8 cellular contexts compared by ENCODE assay signal in the genomic region with DNA sequence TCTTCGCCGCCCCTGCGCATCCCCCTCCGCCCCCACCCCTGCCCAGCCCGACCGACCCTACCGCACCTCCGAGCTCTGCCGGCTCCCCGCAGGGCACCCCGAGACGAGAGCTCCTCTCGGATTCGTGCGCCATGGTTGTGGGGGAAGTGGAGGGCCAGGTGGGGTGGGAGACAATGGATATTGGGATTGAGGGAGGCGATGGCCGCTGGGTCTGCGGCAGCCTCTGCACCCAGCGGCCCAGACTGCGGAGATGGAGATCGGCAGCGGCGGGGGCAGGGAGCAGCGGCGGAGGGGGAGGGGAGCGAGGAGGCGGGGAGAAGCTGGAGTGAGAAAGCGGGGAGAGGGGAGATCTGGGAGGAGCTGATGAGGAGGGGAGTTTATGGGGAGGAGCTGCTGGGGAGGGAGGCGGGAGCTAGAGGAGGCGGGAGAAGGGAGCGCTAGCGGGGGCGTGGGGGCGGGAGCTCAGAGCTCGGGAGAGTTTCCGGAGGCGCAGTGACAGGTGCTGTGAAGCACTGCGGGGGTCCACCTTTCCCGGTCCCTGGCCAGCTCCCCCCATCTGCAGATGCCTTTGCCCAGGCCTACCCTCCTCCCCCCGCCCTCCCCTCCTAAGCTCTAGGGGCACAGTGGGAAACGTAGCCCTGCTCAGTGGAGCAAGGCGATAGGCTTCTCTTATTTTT. TPM values are rescaled to one million over a fixed set of nuclear protein-coding genes. Genes with fewer than 3 reads are reported as not detected.
DNase-seq lines count a peak whose midpoint lies in the region; ATAC-seq, FAIRE-seq and TF ChIP-seq lines count a peak whose summit lies in the region.

A gene (minus strand): TSS at position 352 of the 677 bp plus-strand sequence. CDS start 219 bp downstream, at position 133.

- H3K4me2 ChIP-seq in K562 (ENCODE audit: insufficient read depth, low read length): peak within 1 kb of the TSS; percentile 76

- FAIRE-seq in K562 (lab: Jason Lieb, UNC): peak; percentile 79

- POLR2A ChIA-PET in K562 (lab: Yijun Ruan, JAX): interaction anchor here (0.9 to 3.5 kb wide), 4 partner anchors 9 to 70 kb away, joined by 3 to 39 read pairs (median 4); a partner anchor contains a TSS

- peak; percentile 74 for TF ChIP-seq POLR2A in K562 (conservative IDR thresholded peaks at IDR 0.05)
- peak in 1 of 2 donors; percentile 10 for TF ChIP-seq POLR2A in sigmoid colon (IDR thresholded peaks at IDR 0.05)

- intact Hi-C loops in K562 (cut with micrococcal nuclease) (loop anchor here (2.0 kb wide), 1 partner anchor 15 kb away; a partner anchor contains a TSS), sigmoid colon (cut with DNase I) (loop anchor here (2.0 kb wide), 1 partner anchor 15 kb away; a partner anchor contains a TSS)

- H3K4me1 ChIP-seq in K562 (replicated peaks in 1 of 2; ENCODE audit: control insufficient read depth in 2 of 2, insufficient read depth in 2 of 2, low read length in 2 of 2): peaks cover 34 to 38% of the 10 kb centered on the region in 2 experiments
- H3K4me1 ChIP-seq in sigmoid colon: peaks cover 0 to 18% (median 14%) of the 10 kb centered on the region in 4 donors

- H3K9me1 ChIP-seq in K562 (ENCODE audit: control insufficient read depth, insufficient read depth, low read length): no peaks in the 10 kb centered on the region

- in situ Hi-C loops in K562 (cut with MboI): no loop called here

- WGBS in K562 (ENCODE audit: insufficient coverage, low coverage, missing lambda C conversion rate): 0% methylated on average over 1 of the region's 42 CpGs
- WGBS in sigmoid colon, 2 donors: 1% methylated on average over 42 of the region's 42 CpGs

- TF ChIP-seq EP300 in K562 (IDR thresholded peaks at IDR 0.05; ENCODE audit: low read length): no peak
- TF ChIP-seq EP300 in sigmoid colon (IDR thresholded peaks at IDR 0.05): no peak

- no peaks in the 10 kb centered on the region for H3K36me3 ChIP-seq in GM06990 (ENCODE audit: control insufficient read depth, insufficient read depth, low read length)
- H3K36me3 ChIP-seq in K562 (ENCODE audit: control insufficient read depth, insufficient read depth, low read length): peaks cover 28% of the 10 kb centered on the region; the same call in 2 of the 3 replicates
- peaks cover 0 to 9% (median 0%) of the 10 kb centered on the region in 4 donors for H3K36me3 ChIP-seq in sigmoid colon

- BruUV-seq in K562 (replicated peaks; lab: Mats Ljungman, UMichigan): no TSS peak

- no peaks in the 10 kb centered on the region for H3K27me3 ChIP-seq in GM06990 (replicated peaks; ENCODE audit: control insufficient read depth, insufficient read depth, low read length)
- no peaks in the 10 kb centered on the region for H3K27me3 ChIP-seq in K562 (ENCODE audit: control insufficient read depth in 2 of 2, insufficient read depth in 2 of 2, low read length in 2 of 2)
- no peaks in the 10 kb centered on the region for H3K27me3 ChIP-seq in sigmoid colon

- ATAC-seq in K562: peak; percentile 90
- no peak for ATAC-seq in HG03135 (IDR thresholded peaks at IDR 0.05; ENCODE audit: unreplicated experiment)

- no peak for TF ChIP-seq RAD21 in K562 (CRISPR knock-in tag; conservative IDR thresholded peaks at IDR 0.05 in 1 of 2, IDR thresholded peaks at IDR 0.05 in 1 of 2)

- TF ChIP-seq CTCF in GM06990 (IDR thresholded peaks at IDR 0.05; ENCODE audit: insufficient read depth, low read length, poor library complexity, severe bottlenecking): no peak
- TF ChIP-seq CTCF in K562 (IDR thresholded peaks at IDR 0.05 in 2 of 3, conservative IDR thresholded peaks at IDR 0.05 in 1 of 3; ENCODE audit: insufficient read depth in 2 of 3, low read depth in 1 of 3, low read length in 3 of 3): no peak
- no peak for TF ChIP-seq CTCF in sigmoid colon (IDR thresholded peaks at IDR 0.05)

- peaks cover 22% of the 10 kb centered on the region for H3K79me2 ChIP-seq in K562 (ENCODE audit: control insufficient read depth, insufficient read depth, low read length)

- H3K9ac ChIP-seq in K562 (ENCODE audit: insufficient read depth in 1 of 2, low read depth in 2 of 2, low read length in 2 of 2): peak within 1 kb of the TSS; percentile 65 to 91

- CTCF ChIA-PET in K562 (lab: Yijun Ruan, JAX; ENCODE audit: low intra/inter-chr PET ratio): no interaction called here

- no peaks in the 10 kb centered on the region for H3K9me3 ChIP-seq in K562 (replicated peaks; ENCODE audit: control insufficient read depth, insufficient read depth, low read depth, low read length)
- H3K9me3 ChIP-seq in sigmoid colon: no peaks in the 10 kb centered on the region

- DNase-seq in GM06990 (ENCODE audit: extremely low read depth, insufficient read length) (peak; percentile 49), NCI-H1048 (lab: John Stamatoyannopoulos, UW) (peak; percentile 76), T-helper 22 cell (ENCODE audit: low read depth) (peak; percentile 58), K562 (ENCODE audit: extremely low read depth in 1 of 4, low spot score in 3 of 4) (peak; percentile 84 to 93 (median 86)), iPS DF 4.7 (ENCODE audit: extremely low read depth, low spot score) (peak; percentile 95), sigmoid colon (peak; percentile 94), NOMO-1 (lab: John Stamatoyannopoulos, UW; ENCODE audit: unreplicated experiment in 2 of 2) (no peak)

- H3K4me3 ChIP-seq in GM06990 (replicated peaks; ENCODE audit: low read depth, low read length) (peak within 1 kb of the TSS; percentile 62), K562 (peak within 1 kb of the TSS; percentile 68), sigmoid colon (peak within 1 kb of the TSS; percentile 90 to 95 (median 94))

- no peaks in the 10 kb centered on the region for H4K20me1 ChIP-seq in K562 (replicated peaks; ENCODE audit: control insufficient read depth, insufficient read depth, low read length)

- peak within 1 kb of the TSS; percentile 89 for H2AFZ ChIP-seq in K562 (ENCODE audit: low read depth, low read length)

- H3K27ac ChIP-seq in K562 (ENCODE audit: extremely low read depth, low read depth, low read length) (peak within 1 kb of the TSS; percentile 80), sigmoid colon (peak within 1 kb of the TSS; percentile 78 to 89 (median 88))

TF ChIP-seq in K562, 482 proteins besides CTCF, POLR2A, EP300 and RAD21 (continues in another document):
- peak; percentile 52; the same call in 1 of the 2 replicates for TF ChIP-seq PHF8 (IDR thresholded peaks at IDR 0.05; ENCODE audit: borderline replicate concordance, low read length)
- no peak for TF ChIP-seq SNIP1 (IDR thresholded peaks at IDR 0.05; ENCODE audit: low read depth)
- TF ChIP-seq RBM25 (IDR thresholded peaks at IDR 0.05; ENCODE audit: low read depth, low read length, severe bottlenecking): no peak
- TF ChIP-seq MCM5 (IDR thresholded peaks at IDR 0.05; ENCODE audit: low read depth): no peak
- TF ChIP-seq, protein P1, sequence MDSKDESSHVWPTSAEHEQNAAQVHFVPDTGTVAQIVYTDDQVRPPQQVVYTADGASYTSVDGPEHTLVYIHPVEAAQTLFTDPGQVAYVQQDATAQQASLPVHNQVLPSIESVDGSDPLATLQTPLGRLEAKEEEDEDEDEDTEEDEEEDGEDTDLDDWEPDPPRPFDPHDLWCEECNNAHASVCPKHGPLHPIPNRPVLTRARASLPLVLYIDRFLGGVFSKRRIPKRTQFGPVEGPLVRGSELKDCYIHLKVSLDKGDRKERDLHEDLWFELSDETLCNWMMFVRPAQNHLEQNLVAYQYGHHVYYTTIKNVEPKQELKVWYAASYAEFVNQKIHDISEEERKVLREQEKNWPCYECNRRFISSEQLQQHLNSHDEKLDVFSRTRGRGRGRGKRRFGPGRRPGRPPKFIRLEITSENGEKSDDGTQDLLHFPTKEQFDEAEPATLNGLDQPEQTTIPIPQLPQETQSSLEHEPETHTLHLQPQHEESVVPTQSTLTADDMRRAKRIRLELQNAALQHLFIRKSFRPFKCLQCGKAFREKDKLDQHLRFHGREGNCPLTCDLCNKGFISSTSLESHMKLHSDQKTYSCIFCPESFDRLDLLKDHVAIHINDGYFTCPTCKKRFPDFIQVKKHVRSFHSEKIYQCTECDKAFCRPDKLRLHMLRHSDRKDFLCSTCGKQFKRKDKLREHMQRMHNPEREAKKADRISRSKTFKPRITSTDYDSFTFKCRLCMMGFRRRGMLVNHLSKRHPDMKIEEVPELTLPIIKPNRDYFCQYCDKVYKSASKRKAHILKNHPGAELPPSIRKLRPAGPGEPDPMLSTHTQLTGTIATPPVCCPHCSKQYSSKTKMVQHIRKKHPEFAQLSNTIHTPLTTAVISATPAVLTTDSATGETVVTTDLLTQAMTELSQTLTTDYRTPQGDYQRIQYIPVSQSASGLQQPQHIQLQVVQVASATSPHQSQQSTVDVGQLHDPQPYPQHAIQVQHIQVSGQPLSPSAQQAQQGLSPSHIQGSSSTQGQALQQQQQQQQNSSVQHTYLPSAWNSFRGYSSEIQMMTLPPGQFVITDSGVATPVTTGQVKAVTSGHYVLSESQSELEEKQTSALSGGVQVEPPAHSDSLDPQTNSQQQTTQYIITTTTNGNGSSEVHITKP (IDR thresholded peaks at IDR 0.05; ENCODE audit: partially characterized antibody): peak; percentile 97

RNA-seq across cellular contexts. Expression of the gene that starts here (rescaled TPM):
- 8.5 and 20.3 TPM in 2 replicates for total RNA-seq in K562 (2011; cell fraction: chromatin; rRNA removed; ENCODE audit: low replicate concordance)
- total RNA-seq in K562 (2011; cell fraction: nucleolus; rRNA removed): 11.3 and 18.3 TPM in 2 replicates
- total RNA-seq in K562 (2011; cell fraction: nucleoplasm; rRNA removed): 14.9 and 17.3 TPM in 2 replicates
- total RNA-seq in K562 (2014; rRNA removed): 10.0 and 12.1 TPM in 2 replicates
- total RNA-seq in K562 (2014; rRNA removed; fragmentation: Illumina TruSeq; extraction: Trizol): 11.3 and 12.9 TPM in 2 replicates
- total RNA-seq in K562 (2015; rRNA removed; fragmentation: Illumina TruSeq; extraction: Trizol): 14.2 and 15.8 TPM in 2 replicates
- total RNA-seq in K562 (2021): 25.9 and 27.6 TPM in 2 replicates
- polyA plus RNA-seq in K562 (2011; rRNA removed): 10.0 and 17.5 TPM in 2 replicates
- polyA plus RNA-seq in K562 (2011; cell fraction: cytosol; rRNA removed): 15.8 and 23.8 TPM in 2 replicates
- 14.0 and 21.8 TPM in 2 replicates for polyA plus RNA-seq in K562 (2011; cell fraction: nucleus; rRNA removed)
- 18.9 and 27.8 TPM in 2 replicates for polyA plus RNA-seq in K562 (2012)
- 30.4 and 35.8 TPM in 2 replicates for polyA plus RNA-seq in K562 (2014; fragmentation: Illumina TruSeq; extraction: Trizol)
- 1 to 10 TPM; 6.6 to 9.9 TPM for polyA plus RNA-seq in K562 (2014; fragmentation: Nextera tagmentation; extraction: Ambion mirVana)
- 12.5 and 13.1 TPM in 2 replicates for polyA plus RNA-seq in K562 (2014; rRNA removed)
- 17.5 and 19.8 TPM in 2 replicates for polyA minus RNA-seq in K562 (2011; rRNA and poly(A)+ RNA removed)
- polyA minus RNA-seq in K562 (2011; cell fraction: cytosol; rRNA and poly(A)+ RNA removed): 17.4 and 26.1 TPM in 2 replicates
- polyA minus RNA-seq in K562 (2011; cell fraction: nucleus; rRNA and poly(A)+ RNA removed): 9.0 and 10.7 TPM in 2 replicates
- total RNA-seq in sigmoid colon: 10 to 100 TPM; 12.8 to 15.8 (median 14.1) TPM
- 1 to 10 TPM in 1 of 3 donors, under 1 TPM in 2; 0.46 to 2.9 (median 0.60) TPM for polyA plus RNA-seq in sigmoid colon

Comparison
In these comparisons a context has a peak if more than half of its experiments do, and no peak if none do; other contexts are left out.
1. DNase-seq: peak in GM06990 (single experiment), NCI-H1048 (single experiment), T-helper 22 cell (single experiment), K562 (4 of 4), iPS DF 4.7 (single experiment) and sigmoid colon (single experiment); none in NOMO-1 (0 of 2).
2. Peak in every context shown above with its lines, with median percentiles within 50 percentile points of each other: H3K4me3 ChIP-seq.